In the genomic region with DNA sequence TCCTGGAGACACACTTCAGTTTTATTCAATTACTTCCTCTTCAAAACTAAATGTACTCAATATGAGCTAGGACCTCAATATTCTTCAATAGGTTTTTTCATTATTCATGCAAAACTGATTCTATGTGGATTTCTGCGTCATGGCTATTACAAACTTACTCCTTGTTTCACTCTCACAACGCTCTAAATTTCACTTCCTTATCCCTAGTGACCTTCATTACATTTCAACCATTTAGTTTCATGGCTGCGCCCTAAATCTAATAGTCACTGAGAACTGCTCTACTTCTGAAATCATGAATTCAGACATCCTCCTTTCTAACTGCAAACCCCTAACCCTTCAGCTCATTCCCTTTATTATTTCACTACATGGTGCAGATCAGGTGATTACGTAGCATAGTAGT, we compare ENCODE assay signal across 13 cellular contexts.
"Had no signal": no experiment of that assay in that cellular context is flagged by ENCODE, and none has a peak within 500 bp of the region (broad histone marks: within the 10 kb centered on the region; RNA-seq: fewer than 3 reads in every experiment).

No MANE protein-coding gene starts in this region.

- DNase-seq: activated CD4-positive, alpha-beta memory T cell treated with anti-CD3 and anti-CD28 coated beads for 36 hours; activated effector memory CD4-positive, alpha-beta T cell treated with anti-CD3 and anti-CD28 coated beads, Interleukin-2, amount 50 U/mL, for 16 hours; activated naive CD8-positive, alpha-beta T cell treated with anti-CD3 and anti-CD28 coated beads for 36 hours; activated T-cell treated with anti-CD3 and anti-CD28 coated beads, Interleukin-2, amount 50 U/mL, for 4 hours; brain microvascular endothelial cell; effector memory CD8-positive, alpha-beta T cell; gastrocnemius medialis; islet precursor cell; mammary epithelial cell; natural killer cell; posterior cingulate gyrus; tibial artery had no signal

- ATAC-seq: activated T-cell treated with anti-CD3 and anti-CD28 coated beads, Interleukin-2, amount 50 U/mL, for 4 hours; effector memory CD8-positive, alpha-beta T cell; gastrocnemius medialis; left lobe of liver; natural killer cell had no signal
